In genomic region chr7:74482629-74483401, GRCh38 we compare ENCODE assay signal across 9 cellular contexts. TPM values are rescaled to one million over a fixed set of nuclear protein-coding genes. Genes with fewer than 3 reads are reported as not detected.
DNase-seq lines count a peak whose midpoint lies in the region; ATAC-seq and TF ChIP-seq lines count a peak whose summit lies in the region.
"Had no signal": no experiment of that assay in that cellular context is flagged by ENCODE, and none has a peak within 500 bp of the region (broad histone marks: within the 10 kb centered on the region; RNA-seq: fewer than 3 reads in every experiment).

No MANE protein-coding gene starts in this region.

- 49% methylated on average over 16 of the region's 16 CpGs for WGBS in right lobe of liver (ENCODE audit: insufficient coverage, low coverage, low lambda C conversion rate, missing lambda C conversion rate)

- H3K27ac ChIP-seq in cardiac muscle cell (peak overlapping the region; percentile 97), right lobe of liver (peak overlapping the region in 2 of 3 donors; percentile 72 to 74), upper lobe of right lung (peak overlapping the region; percentile 68)

- peak in 1 of 2 donors; percentile 98 for DNase-seq in cardiac muscle cell (ENCODE audit: low read depth in 1 of 2, low spot score in 1 of 2)
- DNase-seq in cardiac septum (ENCODE audit: low spot score): no peak
- peak; percentile 97 for DNase-seq in astrocyte of the hippocampus (ENCODE audit: low read depth, low spot score)
- peak in 1 of 3 donors; percentile 55 for DNase-seq in right lobe of liver
- no peak for DNase-seq in upper lobe of right lung
- no peak for DNase-seq in stimulated activated CD4-positive, alpha-beta T cell treated with anti-CD3 and anti-CD28 coated beads, Interleukin-1b, Interleukin-23, amount 100 ng/mL, for 48 hours
- no peak for DNase-seq in ecto neural progenitor cell (ENCODE audit: low spot score)
- DNase-seq in OCI-M2 (lab: John Stamatoyannopoulos, UW; ENCODE audit: unreplicated experiment): no peak
- DNase-seq: NCI-H2029 had no signal

- H3K4me1 ChIP-seq in cardiac muscle cell (ENCODE audit: low read depth) (peaks cover 54% of the 10 kb centered on the region), right lobe of liver (peaks cover 0 to 41% (median 18%) of the 10 kb centered on the region in 4 donors), upper lobe of right lung (peaks cover 55% of the 10 kb centered on the region)

- peak in 2 of 4 donors; percentile 8 to 25 for ATAC-seq in right lobe of liver
- ATAC-seq in upper lobe of right lung: no peak

- no peaks in the 10 kb centered on the region for H3K9me3 ChIP-seq in cardiac muscle cell (ENCODE audit: low read depth)
- H3K9me3 ChIP-seq in right lobe of liver: no peaks in the 10 kb centered on the region
- H3K9me3 ChIP-seq in upper lobe of right lung: no peaks in the 10 kb centered on the region

- intact Hi-C loops in cardiac septum (cut with DNase I) (no loop called here), right lobe of liver (cut with DNase I) (no loop called here), upper lobe of right lung (cut with DNase I) (no loop called here)

- peak; percentile 29 for TF ChIP-seq POLR2A in right lobe of liver (IDR thresholded peaks at IDR 0.05)

- H3K27me3 ChIP-seq in cardiac muscle cell (no peaks in the 10 kb centered on the region), right lobe of liver (no peaks in the 10 kb centered on the region), upper lobe of right lung (no peaks in the 10 kb centered on the region)

- H3K36me3 ChIP-seq in cardiac muscle cell (no peaks in the 10 kb centered on the region), right lobe of liver (no peaks in the 10 kb centered on the region), upper lobe of right lung (no peaks in the 10 kb centered on the region)

- H3K4me3 ChIP-seq in cardiac muscle cell (no peak overlapping the region), right lobe of liver (no peak overlapping the region), upper lobe of right lung (no peak overlapping the region)

- TF ChIP-seq CTCF in cardiac muscle cell (IDR thresholded peaks at IDR 0.05; ENCODE audit: low read depth, low read length) (no peak), right lobe of liver (IDR thresholded peaks at IDR 0.05) (no peak), upper lobe of right lung (IDR thresholded peaks at IDR 0.05) (no peak)

RNA-seq across cellular contexts. Expression of gene GTF2IRD1, which starts 29.1 kb away (rescaled TPM):
- total RNA-seq in cardiac muscle cell: 33.0 and 51.4 TPM in 2 replicates
- polyA plus RNA-seq in cardiac muscle cell: 29.6 and 49.3 TPM in 2 replicates
- total RNA-seq in cardiac septum: 13.2 TPM
- 1 to 10 TPM; 1.9 to 9.8 (median 6.5) TPM for total RNA-seq in right lobe of liver
- 30.5 TPM for total RNA-seq in upper lobe of right lung
